In genomic region chr2:235561450-235561849, GRCh38 we compare ENCODE assay signal across 19 cellular contexts.
A peak's percentile ranks its signal among the peaks of the same experiment; 100 is the strongest.
DNase-seq lines count a peak whose midpoint lies in the region; ATAC-seq, FAIRE-seq and TF ChIP-seq lines count a peak whose summit lies in the region.
"Had no signal": no experiment of that assay in that cellular context is flagged by ENCODE, and none has a peak within 500 bp of the region (broad histone marks: within the 10 kb centered on the region; RNA-seq: fewer than 3 reads in every experiment).

No MANE protein-coding gene starts in this region.

- no peaks in the 10 kb centered on the region for H3K27me3 Mint-ChIP-seq in type B pancreatic cell
- peaks cover 2% of the 10 kb centered on the region for H3K27me3 Mint-ChIP-seq in T-helper 2 cell treated with Interferon-gamma antibody and Interleukin-4, amounts not matched to agents 5 μg/mL and 100 μg/mL, for 36 hours (ENCODE audit: low read depth)

- TF ChIP-seq CTCF in D721Med (IDR thresholded peaks at IDR 0.05; ENCODE audit: insufficient read depth, missing control alignments), result no peak
- no peak for TF ChIP-seq CTCF in VCaP (conservative IDR thresholded peaks at IDR 0.05)
- TF ChIP-seq CTCF in type B pancreatic cell (conservative IDR thresholded peaks at IDR 0.05), result no peak

- H3K36me3 Mint-ChIP-seq in type B pancreatic cell, result no peaks in the 10 kb centered on the region
- H3K36me3 Mint-ChIP-seq in T-helper 2 cell treated with Interferon-gamma antibody and Interleukin-4, amounts not matched to agents 5 μg/mL and 100 μg/mL, for 36 hours (ENCODE audit: low read depth), result no peaks in the 10 kb centered on the region
- H3K36me3 Mint-ChIP-seq: CD8-positive, alpha-beta memory T cell had no signal

- H3K27ac Mint-ChIP-seq in type B pancreatic cell, result peak overlapping the region; percentile 60
- H3K27ac Mint-ChIP-seq in T-helper 2 cell treated with Interferon-gamma antibody and Interleukin-4, amounts not matched to agents 5 μg/mL and 100 μg/mL, for 36 hours, result no peak overlapping the region

- H3K4me3 Mint-ChIP-seq in type B pancreatic cell, result no peak overlapping the region
- H3K4me3 Mint-ChIP-seq in T-helper 2 cell treated with Interferon-gamma antibody and Interleukin-4, amounts not matched to agents 5 μg/mL and 100 μg/mL, for 36 hours, result no peak overlapping the region
- H3K4me3 Mint-ChIP-seq: CD8-positive, alpha-beta memory T cell had no signal

- H3K4me1 Mint-ChIP-seq in type B pancreatic cell (ENCODE audit: unreplicated experiment), result peaks cover 57% of the 10 kb centered on the region
- no peaks in the 10 kb centered on the region for H3K4me1 Mint-ChIP-seq in T-helper 2 cell treated with Interferon-gamma antibody and Interleukin-4, amounts not matched to agents 5 μg/mL and 100 μg/mL, for 36 hours (ENCODE audit: low read depth)

- peak; percentile 63 for DNase-seq in D721Med (ENCODE audit: insufficient read length, low spot score)
- DNase-seq in kidney tubule cell (ENCODE audit: low spot score), result peak; percentile 42
- no peak for DNase-seq in type B pancreatic cell (ENCODE audit: extremely low spot score, unreplicated experiment)
- no peak for DNase-seq in T-helper 2 cell treated with Interferon-gamma antibody and Interleukin-4, amounts not matched to agents 5 μg/mL and 100 μg/mL, for 36 hours (ENCODE audit: low spot score)
- DNase-seq in stimulated activated CD8-positive, alpha-beta memory T cell treated with anti-CD3 and anti-CD28 coated beads, Interleukin-4, amount 100 ng/mL, for 48 hours, result no peak
- DNase-seq: BE2C; CD8-positive, alpha-beta memory T cell; NCI-H1436 treated with DMSO at 0.1 percent for 48 hours; NCI-H2081; NCI-H226; Right ventricle myocardium superior had no signal

- peak overlapping the region; percentile 72 for H3K27ac ChIP-seq in VCaP

- ATAC-seq in HG02759 (IDR thresholded peaks at IDR 0.05; ENCODE audit: unreplicated experiment), result no peak
- ATAC-seq: GM12878, HCT116, K562, Panc1, SK-N-SH treated with all-trans-retinoic acid at 6 μM for 48 hours had no signal

- H3K9me3 Mint-ChIP-seq in type B pancreatic cell, result no peaks in the 10 kb centered on the region
- no peaks in the 10 kb centered on the region for H3K9me3 Mint-ChIP-seq in T-helper 2 cell treated with Interferon-gamma antibody and Interleukin-4, amounts not matched to agents 5 μg/mL and 100 μg/mL, for 36 hours
- H3K9me3 Mint-ChIP-seq: CD8-positive, alpha-beta memory T cell had no signal

- peak; percentile 41 for FAIRE-seq in D721Med (lab: Jason Lieb, UNC)
- FAIRE-seq: GM12878, GM19239, K562 had no signal

Comparison
In these comparisons a context has a peak if more than half of its experiments do, and no peak if none do; other contexts are left out.
1. DNase-seq: peak in D721Med (single experiment) and kidney tubule cell (single experiment); none in type B pancreatic cell (single experiment), T-helper 2 cell treated with Interferon-gamma antibody and Interleukin-4, amounts not matched to agents 5 μg/mL and 100 μg/mL, for 36 hours (single experiment) and stimulated activated CD8-positive, alpha-beta memory T cell treated with anti-CD3 and anti-CD28 coated beads, Interleukin-4, amount 100 ng/mL, for 48 hours (single experiment).